1 cellular context compared by ENCODE assay signal in genomic region chr17:76697702-76698465, GRCh38.
TF ChIP-seq lines count a peak whose summit lies in the region.

No MANE protein-coding gene starts in this region.

TF ChIP-seq in K562, 482 proteins besides CTCF, POLR2A, EP300 and RAD21 (continues in another document):
- TF ChIP-seq RAD51 (IDR thresholded peaks at IDR 0.05; ENCODE audit: borderline replicate concordance, low read depth) (peak; percentile 25; the same call in 1 of the 2 replicates), NR1H2 (CRISPR knock-in tag; IDR thresholded peaks at IDR 0.05) (no peak), CEBPG (CRISPR knock-in tag; IDR thresholded peaks at IDR 0.05) (peak; percentile 67), CEBPG (tag; conservative IDR thresholded peaks at IDR 0.05 in 1 of 2, IDR thresholded peaks at IDR 0.05 in 1 of 2) (no peak; a peak in 1 of 4 replicates), ZNF589 (CRISPR knock-in tag; IDR thresholded peaks at IDR 0.05; ENCODE audit: low read depth) (peak; percentile 63; the same call in 1 of the 2 replicates), KLF13 (tag; IDR thresholded peaks at IDR 0.05; ENCODE audit: borderline replicate concordance, low read depth) (no peak), SMARCE1 (IDR thresholded peaks at IDR 0.05) (peak; percentile 79; the same call in 1 of the 2 replicates), ZNF318 (IDR thresholded peaks at IDR 0.05; ENCODE audit: borderline replicate concordance in 1 of 2, low read depth in 1 of 2) (peak in 1 of 2 experiments; percentile 55; a peak in 1 of 4 replicates), ZNF444 (CRISPR knock-in tag; IDR thresholded peaks at IDR 0.05) (peak; percentile 93), HDAC2 (IDR thresholded peaks at IDR 0.05) (peak; percentile 95), RBM15 (IDR thresholded peaks at IDR 0.05; ENCODE audit: insufficient read depth, low read length) (no peak), JUND (IDR thresholded peaks at IDR 0.05; ENCODE audit: borderline replicate concordance, low read depth, low read length) (peak; percentile 57), JUND (tag; IDR thresholded peaks at IDR 0.05; ENCODE audit: borderline replicate concordance, low read depth, low read length) (peak; percentile 38; the same call in 1 of the 3 replicates), GATAD2A (IDR thresholded peaks at IDR 0.05) (peak; percentile 95), SAFB2 (IDR thresholded peaks at IDR 0.05; ENCODE audit: borderline replicate concordance, low read depth, low read length, severe bottlenecking) (no peak), NBN (IDR thresholded peaks at IDR 0.05; ENCODE audit: low read depth) (peak; percentile 95), PKNOX1 (IDR thresholded peaks at IDR 0.05) (peak; percentile 38; the same call in 1 of the 2 replicates), SMAD4 (CRISPR knock-in tag; conservative IDR thresholded peaks at IDR 0.05) (0 out of 2 replicates have a peak, but pooled peaks have one; percentile 59), ZNF24 (IDR thresholded peaks at IDR 0.05) (no peak), SRF (CRISPR knock-in tag; IDR thresholded peaks at IDR 0.05) (peak in 1 of 2 experiments; percentile 94; a peak in 2 of 4 replicates), OTX1 (CRISPR knock-in tag; IDR thresholded peaks at IDR 0.05) (peak; percentile 89; the same call in 1 of the 2 replicates), HDAC1 (IDR thresholded peaks at IDR 0.05) (peak in 1 of 2 experiments; percentile 95; a peak in 2 of 4 replicates), MEF2D (tag; conservative IDR thresholded peaks at IDR 0.05; ENCODE audit: low read depth) (peak; percentile 50; the same call in 1 of the 2 replicates), EP400 (IDR thresholded peaks at IDR 0.05) (peak; percentile 77), ZFP1 (CRISPR knock-in tag; IDR thresholded peaks at IDR 0.05) (no peak), BCOR (IDR thresholded peaks at IDR 0.05) (peak; percentile 83), MAFK (IDR thresholded peaks at IDR 0.05; ENCODE audit: low read length) (no peak), EHMT2 (IDR thresholded peaks at IDR 0.05) (peak; percentile 59), SMARCA4 (IDR thresholded peaks at IDR 0.05) (peak; percentile 86), CXXC5 (CRISPR knock-in tag; IDR thresholded peaks at IDR 0.05) (peak; percentile 56; the same call in 1 of the 2 replicates), CHD2 (IDR thresholded peaks at IDR 0.05; ENCODE audit: low read depth, low read length) (peak; percentile 52), ZZZ3 (IDR thresholded peaks at IDR 0.05) (no peak), HES1 (IDR thresholded peaks at IDR 0.05; ENCODE audit: low read depth) (peak; percentile 59; the same call in 1 of the 2 replicates), HNRNPK (IDR thresholded peaks at IDR 0.05; ENCODE audit: low read depth, low read length, poor library complexity, severe bottlenecking) (no peak), ZNF212 (CRISPR knock-in tag; IDR thresholded peaks at IDR 0.05) (no peak), MTA3 (IDR thresholded peaks at IDR 0.05; ENCODE audit: borderline replicate concordance) (peak; percentile 65; the same call in 1 of the 2 replicates), ELF4 (CRISPR knock-in tag; IDR thresholded peaks at IDR 0.05) (peak; percentile 91; the same call in 1 of the 2 replicates), PHF21A (IDR thresholded peaks at IDR 0.05; ENCODE audit: borderline replicate concordance, low read depth) (peak; percentile 83; the same call in 1 of the 2 replicates), TOE1 (IDR thresholded peaks at IDR 0.05; ENCODE audit: borderline replicate concordance) (peak; percentile 66; the same call in 1 of the 2 replicates), TOE1 (CRISPR knock-in tag; IDR thresholded peaks at IDR 0.05; ENCODE audit: borderline replicate concordance, low read depth) (no peak), RB1 (IDR thresholded peaks at IDR 0.05; ENCODE audit: low read depth) (no peak), HIVEP1 (CRISPR knock-in tag; IDR thresholded peaks at IDR 0.05) (no peak), HBP1 (CRISPR knock-in tag; IDR thresholded peaks at IDR 0.05) (peak; percentile 80; the same call in 1 of the 2 replicates), FOXM1 (IDR thresholded peaks at IDR 0.05; ENCODE audit: low read depth) (no peak), FOXM1 (CRISPR knock-in tag; IDR thresholded peaks at IDR 0.05; ENCODE audit: low read depth) (no peak), PHF8 (IDR thresholded peaks at IDR 0.05; ENCODE audit: borderline replicate concordance, low read length) (peak; percentile 21; the same call in 1 of the 2 replicates), KLF16 (IDR thresholded peaks at IDR 0.05) (peak; percentile 36; the same call in 1 of the 2 replicates), MTA1 (IDR thresholded peaks at IDR 0.05; ENCODE audit: borderline replicate concordance) (peak; percentile 80; the same call in 1 of the 2 replicates), GATAD2B (IDR thresholded peaks at IDR 0.05; ENCODE audit: borderline replicate concordance) (no peak), MAZ (CRISPR knock-in tag; conservative IDR thresholded peaks at IDR 0.05 in 1 of 2, IDR thresholded peaks at IDR 0.05 in 1 of 2) (peak; percentile 59 to 60; a peak in 3 of 4 replicates), ARID1B (IDR thresholded peaks at IDR 0.05) (peak; percentile 85), KAT7 (CRISPR knock-in tag; IDR thresholded peaks at IDR 0.05; ENCODE audit: borderline replicate concordance) (no peak), ZNF184 (CRISPR knock-in tag; IDR thresholded peaks at IDR 0.05) (no peak)
- TF ChIP-seq, protein P1, sequence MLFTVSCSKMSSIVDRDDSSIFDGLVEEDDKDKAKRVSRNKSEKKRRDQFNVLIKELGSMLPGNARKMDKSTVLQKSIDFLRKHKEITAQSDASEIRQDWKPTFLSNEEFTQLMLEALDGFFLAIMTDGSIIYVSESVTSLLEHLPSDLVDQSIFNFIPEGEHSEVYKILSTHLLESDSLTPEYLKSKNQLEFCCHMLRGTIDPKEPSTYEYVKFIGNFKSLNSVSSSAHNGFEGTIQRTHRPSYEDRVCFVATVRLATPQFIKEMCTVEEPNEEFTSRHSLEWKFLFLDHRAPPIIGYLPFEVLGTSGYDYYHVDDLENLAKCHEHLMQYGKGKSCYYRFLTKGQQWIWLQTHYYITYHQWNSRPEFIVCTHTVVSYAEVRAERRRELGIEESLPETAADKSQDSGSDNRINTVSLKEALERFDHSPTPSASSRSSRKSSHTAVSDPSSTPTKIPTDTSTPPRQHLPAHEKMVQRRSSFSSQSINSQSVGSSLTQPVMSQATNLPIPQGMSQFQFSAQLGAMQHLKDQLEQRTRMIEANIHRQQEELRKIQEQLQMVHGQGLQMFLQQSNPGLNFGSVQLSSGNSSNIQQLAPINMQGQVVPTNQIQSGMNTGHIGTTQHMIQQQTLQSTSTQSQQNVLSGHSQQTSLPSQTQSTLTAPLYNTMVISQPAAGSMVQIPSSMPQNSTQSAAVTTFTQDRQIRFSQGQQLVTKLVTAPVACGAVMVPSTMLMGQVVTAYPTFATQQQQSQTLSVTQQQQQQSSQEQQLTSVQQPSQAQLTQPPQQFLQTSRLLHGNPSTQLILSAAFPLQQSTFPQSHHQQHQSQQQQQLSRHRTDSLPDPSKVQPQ (CRISPR knock-in tag; IDR thresholded peaks at IDR 0.05; ENCODE audit: borderline replicate concordance), result no peak
- TF ChIP-seq, protein P2, sequence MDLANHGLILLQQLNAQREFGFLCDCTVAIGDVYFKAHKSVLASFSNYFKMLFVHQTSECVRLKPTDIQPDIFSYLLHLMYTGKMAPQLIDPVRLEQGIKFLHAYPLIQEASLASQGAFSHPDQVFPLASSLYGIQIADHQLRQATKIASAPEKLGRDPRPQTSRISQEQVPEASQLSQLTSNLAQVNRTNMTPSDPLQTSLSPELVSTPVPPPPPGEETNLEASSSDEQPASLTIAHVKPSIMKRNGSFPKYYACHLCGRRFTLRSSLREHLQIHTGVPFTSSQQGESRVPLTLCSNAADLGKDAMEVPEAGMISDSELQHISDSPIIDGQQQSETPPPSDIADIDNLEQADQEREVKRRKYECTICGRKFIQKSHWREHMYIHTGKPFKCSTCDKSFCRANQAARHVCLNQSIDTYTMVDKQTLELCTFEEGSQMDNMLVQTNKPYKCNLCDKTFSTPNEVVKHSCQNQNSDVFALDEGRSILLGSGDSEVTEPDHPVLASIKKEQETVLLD (IDR thresholded peaks at IDR 0.05), result peak; percentile 81
- TF ChIP-seq, protein P3, sequence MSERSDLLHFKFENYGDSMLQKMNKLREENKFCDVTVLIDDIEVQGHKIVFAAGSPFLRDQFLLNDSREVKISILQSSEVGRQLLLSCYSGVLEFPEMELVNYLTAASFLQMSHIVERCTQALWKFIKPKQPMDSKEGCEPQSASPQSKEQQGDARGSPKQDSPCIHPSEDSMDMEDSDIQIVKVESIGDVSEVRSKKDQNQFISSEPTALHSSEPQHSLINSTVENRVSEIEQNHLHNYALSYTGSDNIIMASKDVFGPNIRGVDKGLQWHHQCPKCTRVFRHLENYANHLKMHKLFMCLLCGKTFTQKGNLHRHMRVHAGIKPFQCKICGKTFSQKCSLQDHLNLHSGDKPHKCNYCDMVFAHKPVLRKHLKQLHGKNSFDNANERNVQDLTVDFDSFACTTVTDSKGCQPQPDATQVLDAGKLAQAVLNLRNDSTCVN (CRISPR knock-in tag; IDR thresholded peaks at IDR 0.05), result 0 out of 2 replicates have a peak, but pooled peaks have one; percentile 79
